In the genomic region with DNA sequence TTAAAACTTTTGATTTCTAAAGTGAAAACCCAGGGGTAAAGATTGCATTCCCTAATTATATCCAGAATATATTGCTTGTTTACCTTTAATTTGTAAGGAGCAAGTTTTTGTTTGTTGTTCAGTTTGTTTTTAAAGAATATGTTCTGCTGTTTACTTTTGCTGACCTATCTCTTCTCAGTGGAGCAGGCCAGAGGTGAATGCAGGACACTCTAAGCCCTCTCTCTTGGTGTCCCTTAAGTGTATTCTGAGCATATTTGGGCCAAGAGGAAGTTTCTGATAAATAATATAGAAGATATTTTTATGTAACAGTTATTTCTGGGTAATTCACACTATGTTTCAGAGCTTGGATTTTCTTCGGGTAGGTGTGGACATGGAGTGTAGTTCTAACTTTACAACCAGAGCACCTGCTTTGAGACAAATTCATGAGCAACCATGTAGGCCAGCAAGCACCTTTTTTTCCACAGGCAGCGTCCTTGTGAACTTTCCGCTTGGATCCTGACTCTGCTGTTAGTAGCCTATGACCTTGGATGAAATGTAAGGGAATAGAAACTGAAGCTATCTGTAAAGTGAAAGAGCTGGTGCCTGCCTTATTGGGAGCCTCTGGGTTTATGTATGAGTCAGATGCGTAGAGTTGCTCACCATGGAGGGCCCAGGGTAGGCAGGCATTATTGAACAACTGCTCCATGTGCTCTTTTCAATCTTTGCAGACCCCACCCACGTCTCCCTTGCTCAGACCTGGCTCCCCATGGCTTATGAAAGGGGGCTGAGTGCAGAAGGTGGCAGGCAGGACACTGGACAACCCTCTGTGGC, we compare ENCODE assay signal across 8 cellular contexts. TPM values are rescaled to one million over a fixed set of nuclear protein-coding genes. Genes with fewer than 3 reads are reported as not detected.
DNase-seq lines count a peak whose midpoint lies in the region; ATAC-seq and TF ChIP-seq lines count a peak whose summit lies in the region.

No MANE protein-coding gene starts in this region.

- no peaks in the 10 kb centered on the region for H3K27me3 ChIP-seq in ascending aorta

- DNase-seq in activated effector memory CD4-positive, alpha-beta T cell treated with anti-CD3 and anti-CD28 coated beads, Interleukin-2, amount 50 U/mL, for 16 hours: peak; percentile 79
- DNase-seq in activated effector memory CD4-positive, alpha-beta T cell treated with Interleukin-2 at 50 U/mL for 16 hours: no peak
- peak; percentile 35 for DNase-seq in activated naive CD8-positive, alpha-beta T cell treated with anti-CD3 and anti-CD28 coated beads, Interleukin-2, amount 50 U/mL, for 24 hours
- DNase-seq in omental fat pad (ENCODE audit: low spot score): no peak
- DNase-seq in ecto neural progenitor cell (ENCODE audit: low spot score): no peak
- DNase-seq in ascending aorta (ENCODE audit: low spot score in 2 of 2): no peak
- no peak for DNase-seq in NCI-H1417 treated with DMSO at 0.1 percent for 48 hours (lab: John Stamatoyannopoulos, UW)

- ATAC-seq in HG03432 (IDR thresholded peaks at IDR 0.05; ENCODE audit: unreplicated experiment): peak; percentile 79
- ATAC-seq in activated naive CD8-positive, alpha-beta T cell treated with anti-CD3 and anti-CD28 coated beads, Interleukin-2, amount 50 U/mL, for 24 hours: peak; percentile 98
- ATAC-seq in omental fat pad (ENCODE audit: low FRiP score): peak; percentile 50

- H3K4me1 ChIP-seq in ascending aorta: no peaks in the 10 kb centered on the region

- H3K9me3 Mint-ChIP-seq in activated naive CD8-positive, alpha-beta T cell treated with anti-CD3 and anti-CD28 coated beads, Interleukin-2, amount 50 U/mL, for 24 hours: no peaks in the 10 kb centered on the region

- H3K4me1 Mint-ChIP-seq in activated naive CD8-positive, alpha-beta T cell treated with anti-CD3 and anti-CD28 coated beads, Interleukin-2, amount 50 U/mL, for 24 hours: peaks cover 82% of the 10 kb centered on the region

- peaks cover 26% of the 10 kb centered on the region for H3K36me3 Mint-ChIP-seq in activated naive CD8-positive, alpha-beta T cell treated with anti-CD3 and anti-CD28 coated beads, Interleukin-2, amount 50 U/mL, for 24 hours (ENCODE audit: low read depth)

- H3K27ac ChIP-seq in ascending aorta: peak overlapping the region in 1 of 2 donors; percentile 3

- peak overlapping the region; percentile 39 for H3K4me3 Mint-ChIP-seq in activated naive CD8-positive, alpha-beta T cell treated with anti-CD3 and anti-CD28 coated beads, Interleukin-2, amount 50 U/mL, for 24 hours

- H3K9me3 ChIP-seq in ascending aorta: no peaks in the 10 kb centered on the region

- H3K27me3 Mint-ChIP-seq in activated naive CD8-positive, alpha-beta T cell treated with anti-CD3 and anti-CD28 coated beads, Interleukin-2, amount 50 U/mL, for 24 hours: no peaks in the 10 kb centered on the region

- peaks cover 16 to 22% of the 10 kb centered on the region in 2 donors for H3K36me3 ChIP-seq in ascending aorta

- H3K4me3 ChIP-seq in ascending aorta: no peak overlapping the region

- intact Hi-C loops in ascending aorta (cut with DNase I): no loop called here

- peak overlapping the region; percentile 88 for H3K27ac Mint-ChIP-seq in activated naive CD8-positive, alpha-beta T cell treated with anti-CD3 and anti-CD28 coated beads, Interleukin-2, amount 50 U/mL, for 24 hours

- TF ChIP-seq CTCF in omental fat pad (IDR thresholded peaks at IDR 0.05) (no peak), ascending aorta (IDR thresholded peaks at IDR 0.05) (no peak)

RNA-seq across cellular contexts. Expression of a gene that starts 16.1 kb away (rescaled TPM):
- total RNA-seq in omental fat pad (10 to 100 TPM; 75.4 to 91.0 (median 82.0) TPM), ascending aorta (117 TPM)

RNA-seq across cellular contexts. Expression of a gene that starts 40.5 kb away (rescaled TPM):
- 100 to 1,000 TPM; 105 to 140 (median 124) TPM for total RNA-seq in omental fat pad
- total RNA-seq in ascending aorta: 69.1 TPM

RNA-seq across cellular contexts. Expression of a gene that starts 48.8 kb away (rescaled TPM):
- 100 to 1,000 TPM in 1 of 4 donors, 10 to 100 TPM in 3; 43.0 to 104 (median 50.3) TPM for total RNA-seq in omental fat pad
- 51.0 TPM for total RNA-seq in ascending aorta

Comparison
In these comparisons a context has a peak if more than half of its experiments do, and no peak if none do; other contexts are left out.
1. DNase-seq: peak in activated effector memory CD4-positive, alpha-beta T cell treated with anti-CD3 and anti-CD28 coated beads, Interleukin-2, amount 50 U/mL, for 16 hours (single experiment) and activated naive CD8-positive, alpha-beta T cell treated with anti-CD3 and anti-CD28 coated beads, Interleukin-2, amount 50 U/mL, for 24 hours (single experiment); none in activated effector memory CD4-positive, alpha-beta T cell treated with Interleukin-2 at 50 U/mL for 16 hours (single experiment), omental fat pad (single experiment), ecto neural progenitor cell (single experiment), ascending aorta (0 of 2) and NCI-H1417 treated with DMSO at 0.1 percent for 48 hours (single experiment).
2. Peak in every context shown above with its lines, with median percentiles within 50 percentile points of each other: ATAC-seq.